24 cellular contexts compared by ENCODE assay signal in genomic region chr20:387520-387919, GRCh38.
"Had no signal": no experiment of that assay in that cellular context is flagged by ENCODE, and none has a peak within 500 bp of the region (broad histone marks: within the 10 kb centered on the region; RNA-seq: fewer than 3 reads in every experiment).

No MANE protein-coding gene starts in this region.

- H3K27me3 ChIP-seq: dorsolateral prefrontal cortex, foreskin keratinocyte, gastroesophageal sphincter, heart left ventricle, hepatocyte, ovary, stomach, thyroid gland had no signal

- H3K27ac Mint-ChIP-seq: memory B cell, natural killer cell had no signal

- H3K9me3 Mint-ChIP-seq: memory B cell, natural killer cell had no signal

- H3K4me3 Mint-ChIP-seq: memory B cell, natural killer cell had no signal

- H3K27ac ChIP-seq: dorsolateral prefrontal cortex, esophagus muscularis mucosa, foreskin keratinocyte, gastroesophageal sphincter, heart left ventricle, hepatocyte, ovary, stomach, thyroid gland had no signal

- H3K9me3 ChIP-seq: esophagus muscularis mucosa, gastroesophageal sphincter, heart left ventricle, ovary, stomach, thyroid gland had no signal

- H3K4me1 ChIP-seq: foreskin keratinocyte, heart left ventricle had no signal

- ATAC-seq: foreskin keratinocyte, gastroesophageal sphincter, heart left ventricle, left lobe of liver, natural killer cell, sciatic nerve had no signal

- H3K27me3 Mint-ChIP-seq: memory B cell had no signal

- H3K4me3 ChIP-seq: dorsolateral prefrontal cortex, esophagus muscularis mucosa, gastroesophageal sphincter, heart left ventricle, hepatocyte, lung, ovary, smooth muscle cell, stomach, thyroid gland had no signal

- DNase-seq: dorsolateral prefrontal cortex; effector CD4-positive, alpha-beta T cell; foreskin keratinocyte; heart left ventricle; kidney; natural killer cell; occipital lobe; ovary; stimulated activated CD4-positive, alpha-beta T cell treated with anti-CD3 and anti-CD28 coated beads, Interleukin-12 subunit alpha, Interleukin-12 subunit beta, amount 100 ng/mL, for 4 hours; stimulated activated CD4-positive, alpha-beta T cell treated with anti-CD3 and anti-CD28 coated beads, Interleukin-1b, Interleukin-23, amount 100 ng/mL, for 48 hours; stimulated activated CD4-positive, alpha-beta T cell treated with anti-CD3 and anti-CD28 coated beads, Interleukin-4, amount 100 ng/mL, for 1 hour; stimulated activated CD8-positive, alpha-beta memory T cell treated with anti-CD3 and anti-CD28 coated beads, Interleukin-4, amount 100 ng/mL, for 48 hours; stimulated activated naive CD4-positive, alpha-beta T cell treated with Interleukin-2 at 50 U/mL for 16 hours; stomach; thyroid gland; trophoblast cell had no signal

- H3K36me3 ChIP-seq: ovary had no signal
